Comparison of ENCODE assay signal across 1 cellular context in the genomic region with DNA sequence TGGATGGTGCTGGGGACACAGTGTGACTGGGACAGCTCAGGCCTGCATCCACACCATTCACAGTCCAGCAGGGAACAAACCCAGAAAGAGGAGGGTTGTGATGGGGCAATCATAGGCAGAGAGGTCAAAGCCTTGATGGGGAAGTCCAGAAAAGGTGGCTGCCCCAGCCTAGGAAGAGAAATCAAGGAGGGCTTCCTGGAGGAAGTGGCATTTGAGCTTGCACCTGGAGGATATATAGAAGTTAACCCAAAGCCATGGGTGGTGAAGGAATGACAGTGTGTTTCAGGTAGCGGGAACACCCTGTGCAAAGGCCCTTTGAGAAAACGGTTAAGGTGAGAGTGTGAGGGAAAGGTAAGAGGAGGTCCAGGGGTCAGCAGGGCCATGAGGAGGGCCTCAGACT.
TF ChIP-seq lines count a peak whose summit lies in the region.

No MANE protein-coding gene starts in this region.

TF ChIP-seq in K562, 482 proteins besides CTCF, POLR2A, EP300 and RAD21 (continued from another document):
- TF ChIP-seq, protein P1, sequence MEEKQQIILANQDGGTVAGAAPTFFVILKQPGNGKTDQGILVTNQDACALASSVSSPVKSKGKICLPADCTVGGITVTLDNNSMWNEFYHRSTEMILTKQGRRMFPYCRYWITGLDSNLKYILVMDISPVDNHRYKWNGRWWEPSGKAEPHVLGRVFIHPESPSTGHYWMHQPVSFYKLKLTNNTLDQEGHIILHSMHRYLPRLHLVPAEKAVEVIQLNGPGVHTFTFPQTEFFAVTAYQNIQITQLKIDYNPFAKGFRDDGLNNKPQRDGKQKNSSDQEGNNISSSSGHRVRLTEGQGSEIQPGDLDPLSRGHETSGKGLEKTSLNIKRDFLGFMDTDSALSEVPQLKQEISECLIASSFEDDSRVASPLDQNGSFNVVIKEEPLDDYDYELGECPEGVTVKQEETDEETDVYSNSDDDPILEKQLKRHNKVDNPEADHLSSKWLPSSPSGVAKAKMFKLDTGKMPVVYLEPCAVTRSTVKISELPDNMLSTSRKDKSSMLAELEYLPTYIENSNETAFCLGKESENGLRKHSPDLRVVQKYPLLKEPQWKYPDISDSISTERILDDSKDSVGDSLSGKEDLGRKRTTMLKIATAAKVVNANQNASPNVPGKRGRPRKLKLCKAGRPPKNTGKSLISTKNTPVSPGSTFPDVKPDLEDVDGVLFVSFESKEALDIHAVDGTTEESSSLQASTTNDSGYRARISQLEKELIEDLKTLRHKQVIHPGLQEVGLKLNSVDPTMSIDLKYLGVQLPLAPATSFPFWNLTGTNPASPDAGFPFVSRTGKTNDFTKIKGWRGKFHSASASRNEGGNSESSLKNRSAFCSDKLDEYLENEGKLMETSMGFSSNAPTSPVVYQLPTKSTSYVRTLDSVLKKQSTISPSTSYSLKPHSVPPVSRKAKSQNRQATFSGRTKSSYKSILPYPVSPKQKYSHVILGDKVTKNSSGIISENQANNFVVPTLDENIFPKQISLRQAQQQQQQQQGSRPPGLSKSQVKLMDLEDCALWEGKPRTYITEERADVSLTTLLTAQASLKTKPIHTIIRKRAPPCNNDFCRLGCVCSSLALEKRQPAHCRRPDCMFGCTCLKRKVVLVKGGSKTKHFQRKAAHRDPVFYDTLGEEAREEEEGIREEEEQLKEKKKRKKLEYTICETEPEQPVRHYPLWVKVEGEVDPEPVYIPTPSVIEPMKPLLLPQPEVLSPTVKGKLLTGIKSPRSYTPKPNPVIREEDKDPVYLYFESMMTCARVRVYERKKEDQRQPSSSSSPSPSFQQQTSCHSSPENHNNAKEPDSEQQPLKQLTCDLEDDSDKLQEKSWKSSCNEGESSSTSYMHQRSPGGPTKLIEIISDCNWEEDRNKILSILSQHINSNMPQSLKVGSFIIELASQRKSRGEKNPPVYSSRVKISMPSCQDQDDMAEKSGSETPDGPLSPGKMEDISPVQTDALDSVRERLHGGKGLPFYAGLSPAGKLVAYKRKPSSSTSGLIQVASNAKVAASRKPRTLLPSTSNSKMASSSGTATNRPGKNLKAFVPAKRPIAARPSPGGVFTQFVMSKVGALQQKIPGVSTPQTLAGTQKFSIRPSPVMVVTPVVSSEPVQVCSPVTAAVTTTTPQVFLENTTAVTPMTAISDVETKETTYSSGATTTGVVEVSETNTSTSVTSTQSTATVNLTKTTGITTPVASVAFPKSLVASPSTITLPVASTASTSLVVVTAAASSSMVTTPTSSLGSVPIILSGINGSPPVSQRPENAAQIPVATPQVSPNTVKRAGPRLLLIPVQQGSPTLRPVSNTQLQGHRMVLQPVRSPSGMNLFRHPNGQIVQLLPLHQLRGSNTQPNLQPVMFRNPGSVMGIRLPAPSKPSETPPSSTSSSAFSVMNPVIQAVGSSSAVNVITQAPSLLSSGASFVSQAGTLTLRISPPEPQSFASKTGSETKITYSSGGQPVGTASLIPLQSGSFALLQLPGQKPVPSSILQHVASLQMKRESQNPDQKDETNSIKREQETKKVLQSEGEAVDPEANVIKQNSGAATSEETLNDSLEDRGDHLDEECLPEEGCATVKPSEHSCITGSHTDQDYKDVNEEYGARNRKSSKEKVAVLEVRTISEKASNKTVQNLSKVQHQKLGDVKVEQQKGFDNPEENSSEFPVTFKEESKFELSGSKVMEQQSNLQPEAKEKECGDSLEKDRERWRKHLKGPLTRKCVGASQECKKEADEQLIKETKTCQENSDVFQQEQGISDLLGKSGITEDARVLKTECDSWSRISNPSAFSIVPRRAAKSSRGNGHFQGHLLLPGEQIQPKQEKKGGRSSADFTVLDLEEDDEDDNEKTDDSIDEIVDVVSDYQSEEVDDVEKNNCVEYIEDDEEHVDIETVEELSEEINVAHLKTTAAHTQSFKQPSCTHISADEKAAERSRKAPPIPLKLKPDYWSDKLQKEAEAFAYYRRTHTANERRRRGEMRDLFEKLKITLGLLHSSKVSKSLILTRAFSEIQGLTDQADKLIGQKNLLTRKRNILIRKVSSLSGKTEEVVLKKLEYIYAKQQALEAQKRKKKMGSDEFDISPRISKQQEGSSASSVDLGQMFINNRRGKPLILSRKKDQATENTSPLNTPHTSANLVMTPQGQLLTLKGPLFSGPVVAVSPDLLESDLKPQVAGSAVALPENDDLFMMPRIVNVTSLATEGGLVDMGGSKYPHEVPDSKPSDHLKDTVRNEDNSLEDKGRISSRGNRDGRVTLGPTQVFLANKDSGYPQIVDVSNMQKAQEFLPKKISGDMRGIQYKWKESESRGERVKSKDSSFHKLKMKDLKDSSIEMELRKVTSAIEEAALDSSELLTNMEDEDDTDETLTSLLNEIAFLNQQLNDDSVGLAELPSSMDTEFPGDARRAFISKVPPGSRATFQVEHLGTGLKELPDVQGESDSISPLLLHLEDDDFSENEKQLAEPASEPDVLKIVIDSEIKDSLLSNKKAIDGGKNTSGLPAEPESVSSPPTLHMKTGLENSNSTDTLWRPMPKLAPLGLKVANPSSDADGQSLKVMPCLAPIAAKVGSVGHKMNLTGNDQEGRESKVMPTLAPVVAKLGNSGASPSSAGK (IDR thresholded peaks at IDR 0.05): no peak
- no peak for TF ChIP-seq NONO (IDR thresholded peaks at IDR 0.05; ENCODE audit: low read depth in 2 of 2, low read length in 1 of 2)
TF ChIP-seq in K562: peak in this region for 26.
